ENCODE assay signal across 8 cellular contexts in the genomic region with DNA sequence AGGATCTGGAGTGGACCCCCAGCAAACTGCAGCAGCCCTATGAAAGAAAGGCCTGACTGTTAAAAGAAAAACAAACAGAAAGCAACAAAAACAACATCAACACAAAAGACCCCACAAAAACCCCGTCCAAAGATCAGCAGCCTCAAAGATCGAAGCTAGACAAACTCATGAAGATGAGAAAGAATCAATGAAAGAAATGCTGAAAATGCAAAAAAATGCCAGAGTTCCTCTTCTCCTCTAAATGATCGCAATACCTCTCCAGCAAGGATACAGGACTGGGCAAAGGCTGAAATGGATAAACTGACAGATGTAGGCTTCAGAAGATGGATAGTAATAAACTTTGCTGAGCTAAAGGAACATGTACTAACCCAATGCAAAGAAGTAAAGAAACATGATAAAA.
"Had no signal": no experiment of that assay in that cellular context is flagged by ENCODE, and none has a peak within 500 bp of the region (broad histone marks: within the 10 kb centered on the region; RNA-seq: fewer than 3 reads in every experiment).

No MANE protein-coding gene starts in this region.

- H2AFZ ChIP-seq: GM23248 had no signal

- DNase-seq: GM23248, GOT3, H7, HFFc6, KG1 had no signal

- H3K9me3 ChIP-seq: HAP-1 had no signal

- H3K4me1 ChIP-seq: HAP-1 had no signal

- H3K36me3 ChIP-seq: HAP-1 had no signal

- H3K27ac ChIP-seq: GM23248, HL-60 had no signal

- H3K4me3 ChIP-seq: GM23248, HAP-1 had no signal

- ATAC-seq: HCT116 had no signal

- H3K9ac ChIP-seq: GM23248 had no signal
